Comparison of ENCODE assay signal across 21 cellular contexts in the genomic region with DNA sequence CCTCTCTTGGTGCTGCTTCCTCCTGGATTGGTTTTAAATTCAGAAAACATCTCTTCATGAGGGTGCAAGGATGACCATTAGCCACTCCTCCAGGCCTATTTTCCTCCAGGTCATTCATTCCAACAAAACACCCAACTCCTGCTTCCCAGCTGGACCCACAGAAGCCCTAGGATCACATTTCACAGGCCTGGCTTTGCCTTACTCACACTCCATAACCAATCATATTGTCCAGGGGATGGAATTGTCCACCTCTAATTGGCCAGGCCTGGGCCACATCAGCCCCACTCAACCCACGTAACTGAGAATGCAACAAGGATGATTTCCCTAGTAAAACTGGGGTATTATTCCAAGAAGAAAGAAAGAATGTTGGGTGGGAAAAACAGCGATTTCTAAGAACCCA.
"Had no signal": no experiment of that assay in that cellular context is flagged by ENCODE, and none has a peak within 500 bp of the region (broad histone marks: within the 10 kb centered on the region; RNA-seq: fewer than 3 reads in every experiment).

No MANE protein-coding gene starts in this region.

- H3K36me3 ChIP-seq: gastrocnemius medialis, right lobe of liver, thoracic aorta, tibial nerve, upper lobe of left lung had no signal

- H3K9me3 ChIP-seq: gastrocnemius medialis, right lobe of liver, thoracic aorta, tibial nerve, upper lobe of left lung had no signal

- DNase-seq: dorsolateral prefrontal cortex; effector CD8-positive, alpha-beta T cell; endodermal cell; foreskin fibroblast; gastrocnemius medialis; head of caudate nucleus; kidney; natural killer cell; right lobe of liver; small intestine; stimulated activated CD4-positive, alpha-beta T cell treated with anti-CD3 and anti-CD28 coated beads, Interleukin-15, amount 100 ng/mL, for 24 hours; stimulated activated CD4-positive, alpha-beta T cell treated with anti-CD3 and anti-CD28 coated beads, Interleukin-2, amount 100 ng/mL, for 48 hours; stimulated activated naive B cell treated with anti-CD40 and anti-IgM and Interleukin-4, amounts not matched to agents 10 μg/mL and 1 μg/mL and 100 μg/mL, for 72 hours; upper lobe of left lung had no signal

- H3K4me1 ChIP-seq: parathyroid adenoma, right lobe of liver, tibial nerve, upper lobe of left lung had no signal

- H3K27ac ChIP-seq: dorsolateral prefrontal cortex, epithelial cell of prostate, gastrocnemius medialis, parathyroid adenoma, right lobe of liver, thoracic aorta, tibial nerve, upper lobe of left lung had no signal

- H3K27me3 ChIP-seq: dorsolateral prefrontal cortex, gastrocnemius medialis, right lobe of liver, tibial nerve, upper lobe of left lung had no signal

- H3K4me3 ChIP-seq: dorsolateral prefrontal cortex, gastrocnemius medialis, lung, right lobe of liver, thoracic aorta, tibial nerve, upper lobe of left lung had no signal

- ATAC-seq: esophagus mucosa; gastrocnemius medialis; left lobe of liver; natural killer cell; right lobe of liver; stimulated activated naive B cell treated with anti-CD40 and anti-IgM and Interleukin-4, amounts not matched to agents 10 μg/mL and 1 μg/mL and 100 μg/mL, for 72 hours had no signal
